ENCODE assay signal across 31 cellular contexts in the genomic region with DNA sequence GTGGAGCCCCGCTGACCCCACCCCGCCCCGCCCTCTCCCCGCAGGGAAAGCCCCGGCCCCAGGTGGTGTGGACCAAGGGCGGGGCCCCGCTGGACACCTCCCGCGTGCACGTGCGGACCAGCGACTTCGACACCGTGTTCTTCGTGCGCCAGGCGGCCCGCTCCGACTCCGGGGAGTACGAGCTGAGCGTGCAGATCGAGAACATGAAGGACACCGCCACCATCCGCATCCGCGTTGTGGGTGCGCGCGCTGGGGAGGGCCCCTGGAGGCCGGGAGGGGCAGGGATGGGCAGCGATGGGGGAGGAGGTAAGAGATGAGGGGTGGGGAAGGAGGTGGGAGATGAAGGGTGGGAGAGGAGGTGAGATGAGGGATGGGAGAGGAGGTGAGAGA. TPM values are rescaled to one million over a fixed set of nuclear protein-coding genes. Genes with fewer than 3 reads are reported as not detected.
"Had no signal": no experiment of that assay in that cellular context is flagged by ENCODE, and none has a peak within 500 bp of the region (broad histone marks: within the 10 kb centered on the region; RNA-seq: fewer than 3 reads in every experiment).

No MANE protein-coding gene starts in this region.

- H3K27ac ChIP-seq: coronary artery, esophagus muscularis mucosa, foreskin keratinocyte, heart right ventricle, lower lobe of right lung, parathyroid adenoma, thoracic aorta, tibial nerve, upper lobe of left lung, uterus had no signal

- H3K36me3 ChIP-seq: esophagus muscularis mucosa, heart right ventricle, lower lobe of right lung, thoracic aorta, tibial nerve, upper lobe of left lung, uterus had no signal

- H2AFZ ChIP-seq: parathyroid adenoma had no signal

- H3K4me3 ChIP-seq: coronary artery, esophagus muscularis mucosa, heart right ventricle, lower lobe of right lung, smooth muscle cell, thoracic aorta, tibial nerve, upper lobe of left lung, uterus had no signal

- H3K79me2 ChIP-seq: parathyroid adenoma had no signal

- ATAC-seq: foreskin keratinocyte; heart right ventricle; left ventricle myocardium superior; lower lobe of right lung; naive thymus-derived CD8-positive, alpha-beta T cell; sciatic nerve had no signal

- H3K9me3 ChIP-seq: esophagus muscularis mucosa, heart right ventricle, lower lobe of right lung, thoracic aorta, tibial nerve, upper lobe of left lung, uterus had no signal

- DNase-seq: dermis blood vessel endothelial cell; effector memory CD4-positive, alpha-beta T cell; foreskin keratinocyte; glutamatergic neuron; heart right ventricle; hippocampal formation; immature natural killer cell; islet precursor cell; left ventricle myocardium superior; lower lobe of right lung; naive thymus-derived CD8-positive, alpha-beta T cell; nephron progenitor cell; occipital lobe; stimulated activated CD4-positive, alpha-beta T cell treated with anti-CD3 and anti-CD28 coated beads, Interleukin-12 subunit alpha, Interleukin-12 subunit beta, amount 100 ng/mL, for 4 hours; stimulated activated CD4-positive, alpha-beta T cell treated with anti-CD3 and anti-CD28 coated beads, Interleukin-1b, Interleukin-23, amount 100 ng/mL, for 48 hours; stimulated activated CD4-positive, alpha-beta T cell treated with anti-CD3 and anti-CD28 coated beads, Interleukin-4, amount 100 ng/mL, for 1 hour; stimulated activated CD8-positive, alpha-beta memory T cell treated with anti-CD3 and anti-CD28 coated beads, Interleukin-4, amount 100 ng/mL, for 48 hours; stimulated activated naive CD4-positive, alpha-beta T cell treated with Interleukin-2 at 50 U/mL for 16 hours; uterus had no signal

- H3K4me2 ChIP-seq: smooth muscle cell had no signal

- H3K4me1 ChIP-seq: esophagus muscularis mucosa, foreskin keratinocyte, heart right ventricle, lower lobe of right lung, parathyroid adenoma, tibial nerve, upper lobe of left lung, uterus had no signal

RNA-seq across cellular contexts. Expression of gene GARIN5A, which starts 17.6 kb away (rescaled TPM):
- total RNA-seq: tibial nerve had no signal

RNA-seq across cellular contexts. Expression of gene MYBPC2, which starts 26.4 kb away (rescaled TPM):
- total RNA-seq: dermis blood vessel endothelial cell; endothelial cell of umbilical vein; epithelial cell of proximal tubule; esophagus muscularis mucosa; foreskin keratinocyte; lower lobe of right lung; mesenteric fat pad; naive thymus-derived CD8-positive, alpha-beta T cell; occipital lobe; sciatic nerve; smooth muscle cell had no signal

RNA-seq across cellular contexts. Expression of gene SPIB, which starts 40.3 kb away (rescaled TPM):
- total RNA-seq: dermis blood vessel endothelial cell, endothelial cell of umbilical vein, epithelial cell of proximal tubule, fibroblast of lung, foreskin keratinocyte, left ventricle myocardium superior, mesenteric fat pad, occipital lobe, smooth muscle cell, thoracic aorta had no signal
